2 cellular contexts compared by ENCODE assay signal in the genomic region with DNA sequence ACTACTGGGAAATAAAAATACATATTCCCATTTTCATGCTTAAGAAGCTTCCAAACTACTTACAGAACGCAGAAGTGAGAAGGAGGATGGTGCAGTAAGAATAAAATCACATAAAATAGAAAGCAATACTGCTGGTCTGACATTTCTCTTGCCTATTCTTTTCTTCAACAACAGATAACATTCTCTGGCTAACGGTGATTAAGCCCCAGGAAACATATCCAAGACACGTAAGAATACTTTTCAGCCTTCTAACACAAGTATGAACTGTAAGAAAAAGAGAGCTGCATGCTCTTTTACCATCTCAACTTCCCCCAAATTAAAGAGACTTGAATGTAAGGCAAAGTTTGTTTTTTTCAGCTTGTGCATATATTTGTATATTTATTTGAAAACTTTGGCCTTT.
TF ChIP-seq lines count a peak whose summit lies in the region.

No MANE protein-coding gene starts in this region.

TF ChIP-seq in IMR-90, 13 proteins besides CTCF, POLR2A, EP300 and RAD21:
- TF ChIP-seq FOS (IDR thresholded peaks at IDR 0.05; ENCODE audit: low read depth, low read length) (no peak), MAZ (IDR thresholded peaks at IDR 0.05; ENCODE audit: borderline replicate concordance, low read depth, low read length) (no peak), CHD1 (IDR thresholded peaks at IDR 0.05; ENCODE audit: low read depth, low read length) (no peak), CEBPB (IDR thresholded peaks at IDR 0.05; ENCODE audit: low read depth, low read length) (no peak), NFE2L2 (IDR thresholded peaks at IDR 0.05; ENCODE audit: low read depth, low read length) (no peak), RFX5 (IDR thresholded peaks at IDR 0.05; ENCODE audit: low read depth, low read length) (no peak), SMC3 (IDR thresholded peaks at IDR 0.05; ENCODE audit: low read depth, low read length) (no peak), BHLHE40 (IDR thresholded peaks at IDR 0.05; ENCODE audit: low read depth, low read length) (no peak), RCOR1 (IDR thresholded peaks at IDR 0.05; ENCODE audit: insufficient replicate concordance, low read length) (no peak), MXI1 (IDR thresholded peaks at IDR 0.05; ENCODE audit: borderline replicate concordance, low read depth, low read length) (no peak), MAFK (IDR thresholded peaks at IDR 0.05; ENCODE audit: low read depth, low read length) (no peak)
- TF ChIP-seq, protein P1, sequence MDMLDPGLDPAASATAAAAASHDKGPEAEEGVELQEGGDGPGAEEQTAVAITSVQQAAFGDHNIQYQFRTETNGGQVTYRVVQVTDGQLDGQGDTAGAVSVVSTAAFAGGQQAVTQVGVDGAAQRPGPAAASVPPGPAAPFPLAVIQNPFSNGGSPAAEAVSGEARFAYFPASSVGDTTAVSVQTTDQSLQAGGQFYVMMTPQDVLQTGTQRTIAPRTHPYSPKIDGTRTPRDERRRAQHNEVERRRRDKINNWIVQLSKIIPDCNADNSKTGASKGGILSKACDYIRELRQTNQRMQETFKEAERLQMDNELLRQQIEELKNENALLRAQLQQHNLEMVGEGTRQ (IDR thresholded peaks at IDR 0.05; ENCODE audit: low read depth, low read length): no peak
- TF ChIP-seq, protein P2, sequence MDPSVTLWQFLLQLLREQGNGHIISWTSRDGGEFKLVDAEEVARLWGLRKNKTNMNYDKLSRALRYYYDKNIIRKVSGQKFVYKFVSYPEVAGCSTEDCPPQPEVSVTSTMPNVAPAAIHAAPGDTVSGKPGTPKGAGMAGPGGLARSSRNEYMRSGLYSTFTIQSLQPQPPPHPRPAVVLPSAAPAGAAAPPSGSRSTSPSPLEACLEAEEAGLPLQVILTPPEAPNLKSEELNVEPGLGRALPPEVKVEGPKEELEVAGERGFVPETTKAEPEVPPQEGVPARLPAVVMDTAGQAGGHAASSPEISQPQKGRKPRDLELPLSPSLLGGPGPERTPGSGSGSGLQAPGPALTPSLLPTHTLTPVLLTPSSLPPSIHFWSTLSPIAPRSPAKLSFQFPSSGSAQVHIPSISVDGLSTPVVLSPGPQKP (IDR thresholded peaks at IDR 0.05; ENCODE audit: borderline replicate concordance, low read depth, low read length): no peak

TF ChIP-seq in endothelial cell of umbilical vein, 7 proteins besides CTCF, POLR2A, EP300 and RAD21:
- TF ChIP-seq, protein P3, sequence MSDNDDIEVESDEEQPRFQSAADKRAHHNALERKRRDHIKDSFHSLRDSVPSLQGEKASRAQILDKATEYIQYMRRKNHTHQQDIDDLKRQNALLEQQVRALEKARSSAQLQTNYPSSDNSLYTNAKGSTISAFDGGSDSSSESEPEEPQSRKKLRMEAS (IDR thresholded peaks at IDR 0.05; ENCODE audit: insufficient read depth, insufficient read length): no peak
- TF ChIP-seq JUN (IDR thresholded peaks at IDR 0.05; ENCODE audit: borderline replicate concordance, insufficient read depth, insufficient read length, low read depth): no peak
- TF ChIP-seq FOS (IDR thresholded peaks at IDR 0.05; ENCODE audit: borderline replicate concordance, insufficient read depth, low read length): no peak
- TF ChIP-seq EZH2 (IDR thresholded peaks at IDR 0.05; ENCODE audit: borderline replicate concordance, low read depth, low read length, severe bottlenecking): no peak
- no peak for TF ChIP-seq POLR2AphosphoS5 (IDR thresholded peaks at IDR 0.05; ENCODE audit: insufficient read depth, low read depth, low read length)
- TF ChIP-seq MYC (IDR thresholded peaks at IDR 0.05; ENCODE audit: low read depth, low read length): no peak
- TF ChIP-seq GATA2 (IDR thresholded peaks at IDR 0.05; ENCODE audit: insufficient read depth, insufficient read length, low read depth, low read length): no peak
